ENCODE assay signal across 10 cellular contexts in the genomic region with DNA sequence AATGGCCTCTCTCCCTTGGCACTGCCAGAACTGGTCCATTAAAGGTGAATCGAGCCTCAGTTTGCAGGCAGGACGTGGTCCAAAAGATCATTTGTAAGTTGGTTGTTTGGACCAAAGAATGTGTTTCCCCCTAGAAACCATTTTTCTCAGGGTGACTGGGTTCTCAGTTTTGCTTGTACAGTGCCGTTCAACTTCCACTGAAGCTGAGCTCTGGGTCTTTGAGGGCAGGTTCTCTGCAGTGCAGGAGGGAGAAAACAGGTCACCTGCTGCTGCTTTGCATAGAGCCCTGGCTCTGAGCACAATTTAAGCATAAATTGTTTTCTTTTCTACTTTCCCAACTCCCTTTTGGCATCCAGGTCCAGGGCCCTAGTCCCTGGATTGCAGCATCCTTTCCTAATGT. TPM values are rescaled to one million over a fixed set of nuclear protein-coding genes. Genes with fewer than 3 reads are reported as not detected.
DNase-seq lines count a peak whose midpoint lies in the region; ATAC-seq and TF ChIP-seq lines count a peak whose summit lies in the region.
"Had no signal": no experiment of that assay in that cellular context is flagged by ENCODE, and none has a peak within 500 bp of the region (broad histone marks: within the 10 kb centered on the region; RNA-seq: fewer than 3 reads in every experiment).

No MANE protein-coding gene starts in this region.

- TF ChIP-seq EP300 in transverse colon (IDR thresholded peaks at IDR 0.05; ENCODE audit: low read depth), result no peak

- TF ChIP-seq POLR2A in breast epithelium (IDR thresholded peaks at IDR 0.05) (no peak), transverse colon (IDR thresholded peaks at IDR 0.05) (no peak)

- TF ChIP-seq CTCF in breast epithelium (IDR thresholded peaks at IDR 0.05), result no peak
- TF ChIP-seq CTCF in MCF 10A (IDR thresholded peaks at IDR 0.05; ENCODE audit: unreplicated experiment), result no peak
- no peak for TF ChIP-seq CTCF in OCI-LY3 (IDR thresholded peaks at IDR 0.05; ENCODE audit: low read depth, low read length)
- no peak for TF ChIP-seq CTCF in transverse colon (IDR thresholded peaks at IDR 0.05)

- H3K9ac ChIP-seq in OCI-LY3 (ENCODE audit: low read length), result peak overlapping the region; percentile 87
- H3K9ac ChIP-seq: GM23248 had no signal

- CTCF ChIA-PET in MCF 10A (lab: Yijun Ruan, JAX), result no interaction called here

- in situ Hi-C loops in transverse colon (cut with MboI; ENCODE audit: low pct_ligation_motif_present in 1 of 4, low pct_unique_long_range_greater_than_20kb in 1 of 4, low sequenced_read_pairs in 3 of 4), result no loop called here

- H3K27me3 Mint-ChIP-seq in MCF 10A (ENCODE audit: insufficient read depth, unreplicated experiment), result no peaks in the 10 kb centered on the region
- no peaks in the 10 kb centered on the region for H3K27me3 Mint-ChIP-seq in effector memory CD8-positive, alpha-beta T cell

- H4K20me1 ChIP-seq in OCI-LY3 (ENCODE audit: insufficient read depth, low read length), result no peaks in the 10 kb centered on the region

- H3K9me3 ChIP-seq in breast epithelium (no peaks in the 10 kb centered on the region), OCI-LY3 (ENCODE audit: insufficient read depth, low read length) (no peaks in the 10 kb centered on the region), transverse colon (no peaks in the 10 kb centered on the region)

- ATAC-seq in effector memory CD8-positive, alpha-beta T cell (replicated peaks), result no peak
- no peak for ATAC-seq in HG03520 (IDR thresholded peaks at IDR 0.05; ENCODE audit: unreplicated experiment)
- ATAC-seq in HG03280 (IDR thresholded peaks at IDR 0.05; ENCODE audit: unreplicated experiment), result no peak

- peaks cover 3% of the 10 kb centered on the region; the same call in 1 of the 2 replicates for H3K79me2 ChIP-seq in OCI-LY3 (ENCODE audit: low read length)

- no peak overlapping the region for H2AFZ ChIP-seq in OCI-LY3 (ENCODE audit: low read depth, low read length)
- H2AFZ ChIP-seq: GM23248 had no signal

- no peaks in the 10 kb centered on the region for H3K27me3 ChIP-seq in breast epithelium
- H3K27me3 ChIP-seq in OCI-LY3 (ENCODE audit: low read depth, low read length), result no peaks in the 10 kb centered on the region
- no peaks in the 10 kb centered on the region for H3K27me3 ChIP-seq in transverse colon

- 55 to 65% methylated on average over 2 to 3 of the region's 3 CpGs for WGBS in transverse colon (ENCODE audit: low coverage in 1 of 2), 2 donors

- no peak for DNase-seq in breast epithelium (ENCODE audit: low spot score in 2 of 2)
- no peak for DNase-seq in MCF 10A (ENCODE audit: unreplicated experiment)
- no peak for DNase-seq in effector memory CD8-positive, alpha-beta T cell
- peak; percentile 23 for DNase-seq in transverse colon
- DNase-seq in HUDEP-2 (lab: John Stamatoyannopoulos, UW; ENCODE audit: unreplicated experiment in 76 of 76), result no peak
- DNase-seq: cerebellar nuclear complex, GM23248 had no signal

- H3K36me3 Mint-ChIP-seq in MCF 10A (ENCODE audit: insufficient read depth, unreplicated experiment), result no peaks in the 10 kb centered on the region
- H3K36me3 Mint-ChIP-seq in effector memory CD8-positive, alpha-beta T cell (ENCODE audit: insufficient read depth), result peaks cover 31% of the 10 kb centered on the region

- H3K36me3 ChIP-seq in breast epithelium (no peaks in the 10 kb centered on the region), OCI-LY3 (replicated peaks; ENCODE audit: low read depth, low read length) (no peaks in the 10 kb centered on the region), transverse colon (no peaks in the 10 kb centered on the region)

- BruUV-seq in MCF 10A (replicated peaks; lab: Mats Ljungman, UMichigan), result no TSS peak

- H3K4me1 Mint-ChIP-seq in MCF 10A (ENCODE audit: insufficient read depth, unreplicated experiment), result no peaks in the 10 kb centered on the region
- H3K4me1 Mint-ChIP-seq in effector memory CD8-positive, alpha-beta T cell (ENCODE audit: low read depth in 2 of 2), result peaks cover 46 to 54% of the 10 kb centered on the region in 2 donors

- H3K4me1 ChIP-seq in breast epithelium (no peaks in the 10 kb centered on the region), OCI-LY3 (ENCODE audit: low read length) (peaks cover 57% of the 10 kb centered on the region), transverse colon (peaks cover 0 to 16% (median 0%) of the 10 kb centered on the region in 4 donors)

- no peaks in the 10 kb centered on the region for H3K9me3 Mint-ChIP-seq in MCF 10A (ENCODE audit: unreplicated experiment)
- H3K9me3 Mint-ChIP-seq in effector memory CD8-positive, alpha-beta T cell, result no peaks in the 10 kb centered on the region

- no peak overlapping the region for H3K4me3 Mint-ChIP-seq in MCF 10A (ENCODE audit: unreplicated experiment)
- peak overlapping the region; percentile 82 to 90 for H3K4me3 Mint-ChIP-seq in effector memory CD8-positive, alpha-beta T cell

- peak overlapping the region; percentile 87 for H3K4me2 ChIP-seq in OCI-LY3 (ENCODE audit: low read length)

- no peak overlapping the region for H3K27ac Mint-ChIP-seq in MCF 10A (ENCODE audit: low read depth, unreplicated experiment)
- peak overlapping the region; percentile 99 to 100 for H3K27ac Mint-ChIP-seq in effector memory CD8-positive, alpha-beta T cell

- H3K4me3 ChIP-seq in breast epithelium (no peak overlapping the region), OCI-LY3 (ENCODE audit: low read length) (peak overlapping the region; percentile 66), transverse colon (no peak overlapping the region)
- H3K4me3 ChIP-seq: GM23248 had no signal

- POLR2A ChIA-PET in MCF 10A (lab: Yijun Ruan, JAX), result interaction anchor here (0.7 kb wide), 2 partner anchors 9 to 14 kb away, joined by 3 to 4 read pairs; a partner anchor contains a TSS

- intact Hi-C loops in breast epithelium (cut with DNase I; ENCODE audit: low total_unique reads) (no loop called here), MCF 10A (cut with micrococcal nuclease) (no loop called here), transverse colon (cut with DNase I; ENCODE audit: low total_unique reads) (no loop called here)

- H3K27ac ChIP-seq in breast epithelium, result peak overlapping the region; percentile 19
- H3K27ac ChIP-seq in OCI-LY3 (ENCODE audit: low read length), result peak overlapping the region; percentile 97
- peak overlapping the region; percentile 82 to 87 (median 82) for H3K27ac ChIP-seq in transverse colon
- H3K27ac ChIP-seq: GM23248 had no signal

RNA-seq across cellular contexts. Expression of a gene that starts 8.9 kb away (rescaled TPM):
- total RNA-seq in breast epithelium (10 to 100 TPM; 36.7 to 94.9 (median 48.3) TPM), MCF 10A (2022) (127 and 147 TPM in 2 replicates), transverse colon (10 to 100 TPM in 3 of 4 donors, not detected in 1; 32.7 to 45.6 (median 32.8) TPM)

RNA-seq across cellular contexts. Expression of a gene that starts 52.0 kb away (rescaled TPM):
- 1 to 10 TPM in 2 of 3 donors, under 1 TPM in 1; 0.64 to 4.1 (median 2.3) TPM for total RNA-seq in breast epithelium
- 1.4 and 1.6 TPM in 2 replicates for total RNA-seq in MCF 10A (2022)
- under 1 TPM in 2 of 4 donors, not detected in 2; 0.14 to 0.48 TPM for total RNA-seq in transverse colon

RNA-seq across cellular contexts. Expression of a gene that starts 52.4 kb away (rescaled TPM):
- total RNA-seq in breast epithelium (10 to 100 TPM in 1 of 3 donors, 1 to 10 TPM in 2; 9.3 to 14.8 (median 9.5) TPM), MCF 10A (2022) (5.0 and 5.9 TPM in 2 replicates), transverse colon (1 to 10 TPM in 2 of 4 donors, under 1 TPM in 1, not detected in 1; 0.41 to 4.4 (median 1.6) TPM)

Comparison
In these comparisons a context has a peak if more than half of its experiments do, and no peak if none do; other contexts are left out.
1. H3K27ac ChIP-seq: peak in every context shown above with its lines; median percentile 97 in OCI-LY3; 82 in transverse colon; 19 in breast epithelium.